ENCODE assay signal across 8 cellular contexts in the genomic region with DNA sequence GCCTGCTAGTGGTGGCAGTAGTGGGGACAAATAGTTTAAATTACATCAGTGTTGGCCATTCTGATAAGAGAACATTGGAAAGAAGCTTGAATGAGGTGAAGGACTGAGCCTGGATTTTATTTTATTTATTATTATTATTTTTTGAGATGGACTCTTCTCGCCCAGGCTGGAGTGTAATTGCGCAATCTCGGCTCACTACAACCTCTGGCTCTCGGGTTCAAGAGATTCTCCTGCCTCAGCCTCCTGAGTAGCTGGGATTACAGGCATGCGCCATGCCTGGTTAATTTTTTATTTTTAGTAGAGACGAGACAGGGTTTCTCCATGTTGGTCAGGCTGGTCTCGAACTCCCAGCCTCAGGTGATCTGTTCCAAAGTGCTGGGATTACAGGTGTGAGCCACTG.
"Had no signal": no experiment of that assay in that cellular context is flagged by ENCODE, and none has a peak within 500 bp of the region (broad histone marks: within the 10 kb centered on the region; RNA-seq: fewer than 3 reads in every experiment).

No MANE protein-coding gene starts in this region.

- ATAC-seq: GM23338, HCT116 had no signal

- H3K27ac ChIP-seq: HL-60 had no signal

- H2AFZ ChIP-seq: GM23338 had no signal

- H3K4me3 ChIP-seq: GM23338, HAP-1 had no signal

- H3K36me3 Mint-ChIP-seq: IgD-negative memory B cell had no signal

- H3K27ac Mint-ChIP-seq: GM23338, HFFc6, IgD-negative memory B cell had no signal

- H3K9me3 ChIP-seq: HAP-1 had no signal

- DNase-seq: H7, HFFc6, KG1 had no signal

- H3K36me3 ChIP-seq: HAP-1 had no signal

- H3K4me3 Mint-ChIP-seq: GM23338, HFFc6, IgD-negative memory B cell had no signal

- H3K4me1 Mint-ChIP-seq: GM23338, IgD-negative memory B cell had no signal

- H3K27me3 Mint-ChIP-seq: IgD-negative memory B cell had no signal

- H3K4me2 ChIP-seq: GM23338 had no signal

- H3K4me1 ChIP-seq: HAP-1 had no signal
